1 cellular context compared by ENCODE assay signal in the genomic region with DNA sequence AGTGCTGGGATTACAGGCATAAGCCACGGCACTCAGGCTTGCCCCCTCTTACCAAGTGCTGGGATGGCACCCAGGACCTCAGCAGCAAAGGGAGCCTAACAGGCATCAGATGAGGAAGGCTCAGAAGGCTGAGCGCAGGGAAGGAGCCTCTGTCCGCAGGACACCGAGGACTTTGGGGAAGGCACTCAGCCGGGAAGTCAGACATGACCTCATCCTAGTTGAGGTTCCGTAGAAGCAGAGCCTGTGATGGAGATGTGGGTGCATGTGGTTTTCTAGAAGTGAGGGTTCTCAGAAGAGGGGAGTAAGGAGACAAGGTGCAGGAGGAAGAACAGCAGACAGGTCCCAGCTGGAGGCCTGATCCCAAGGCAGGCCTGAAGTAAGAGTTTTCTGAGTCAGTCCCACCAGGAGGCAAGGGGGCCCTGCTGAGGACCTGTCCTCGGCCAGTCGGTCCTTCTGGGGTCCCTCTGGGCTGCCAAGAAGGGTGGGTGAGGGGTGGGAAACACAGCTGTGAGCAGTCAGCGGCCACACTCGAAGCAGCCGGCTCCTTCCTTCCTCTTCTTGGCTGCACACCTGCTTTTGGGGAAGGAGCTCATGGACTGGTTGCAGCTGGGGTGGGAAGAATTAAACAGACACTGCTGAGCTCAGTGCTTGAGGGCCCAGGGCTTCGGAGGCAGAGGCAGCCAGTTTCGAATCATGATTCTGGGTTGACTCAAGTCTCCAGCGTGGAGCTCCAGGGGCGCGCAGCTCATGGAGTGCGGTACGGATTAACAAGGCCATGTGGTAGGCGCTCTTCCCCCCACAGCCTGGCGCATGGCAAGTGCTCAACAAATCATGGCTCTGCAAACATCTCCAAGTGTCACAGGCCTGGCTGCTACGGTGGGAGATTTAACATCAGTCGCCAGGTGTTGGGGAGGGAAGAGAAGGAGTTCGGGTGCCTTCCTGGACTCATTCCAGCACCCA.
TF ChIP-seq lines count a peak whose summit lies in the region.

No MANE protein-coding gene starts in this region.

TF ChIP-seq in H1, 55 proteins besides CTCF, POLR2A, EP300 and RAD21 (continued from another document):
- TF ChIP-seq, protein P1, sequence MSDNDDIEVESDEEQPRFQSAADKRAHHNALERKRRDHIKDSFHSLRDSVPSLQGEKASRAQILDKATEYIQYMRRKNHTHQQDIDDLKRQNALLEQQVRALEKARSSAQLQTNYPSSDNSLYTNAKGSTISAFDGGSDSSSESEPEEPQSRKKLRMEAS (IDR thresholded peaks at IDR 0.05) = 0 out of 2 replicates have a peak, but pooled peaks have one; percentile 26
- TF ChIP-seq POU5F1 (IDR thresholded peaks at IDR 0.05; ENCODE audit: low read depth, low read length) = no peak
